ENCODE assay signal across 15 cellular contexts in the genomic region with DNA sequence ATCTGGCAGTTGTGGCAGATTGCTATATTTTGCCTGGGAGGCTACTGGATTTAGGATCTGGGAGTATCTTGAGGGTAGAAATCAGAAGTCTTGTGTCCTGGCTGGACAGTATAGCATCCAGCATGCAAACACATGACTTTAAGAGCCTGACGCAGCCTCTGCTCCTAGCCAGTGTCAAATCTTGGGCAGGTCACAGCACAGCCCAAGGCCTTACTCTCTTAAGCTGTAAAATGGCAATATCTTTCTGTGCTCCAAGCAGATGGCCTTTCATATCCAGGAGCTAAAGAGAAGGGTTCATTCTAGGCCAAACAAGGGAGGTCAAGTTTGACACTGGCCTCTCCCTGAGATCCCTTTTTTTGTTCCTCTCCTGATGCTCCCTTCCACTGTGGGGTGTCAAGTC. TPM values are rescaled to one million over a fixed set of nuclear protein-coding genes. Genes with fewer than 3 reads are reported as not detected.
DNase-seq lines count a peak whose midpoint lies in the region; ATAC-seq and TF ChIP-seq lines count a peak whose summit lies in the region.
"Had no signal": no experiment of that assay in that cellular context is flagged by ENCODE, and none has a peak within 500 bp of the region (broad histone marks: within the 10 kb centered on the region; RNA-seq: fewer than 3 reads in every experiment).

No MANE protein-coding gene starts in this region.

- POLR2A ChIA-PET in HCT116 (lab: Charles Lee) = no interaction called here
- POLR2A ChIA-PET in CD4-positive, alpha-beta memory T cell (lab: Charles Lee; ENCODE audit: partially characterized antibody) = no interaction called here

- H3K27me3 ChIP-seq in HCT116 (ENCODE audit: insufficient read depth, low read length) = peaks cover 11% of the 10 kb centered on the region
- peaks cover 15% of the 10 kb centered on the region for H3K27me3 ChIP-seq in endodermal cell (ENCODE audit: control insufficient read depth, insufficient read depth, low read length, poor library complexity, severe bottlenecking)
- no peaks in the 10 kb centered on the region for H3K27me3 ChIP-seq in CD4-positive, alpha-beta memory T cell (ENCODE audit: insufficient read depth, low read length)
- H3K27me3 ChIP-seq: SJSA1 had no signal

- no peak overlapping the region for H2AFZ ChIP-seq in HCT116 (ENCODE audit: low read depth, low read length, poor library complexity, severe bottlenecking)

- H3K9me3 Mint-ChIP-seq in endodermal cell (peaks cover 3% of the 10 kb centered on the region), nephron progenitor cell (peaks cover 19% of the 10 kb centered on the region)
- H3K9me3 Mint-ChIP-seq in CD4-positive, alpha-beta memory T cell = peaks cover 3 to 19% (median 10%) of the 10 kb centered on the region in 8 donors

- H3K9me3 ChIP-seq in HCT116 (ENCODE audit: control insufficient read depth in 1 of 2, insufficient read depth in 1 of 2, low read depth in 1 of 2, low read length in 2 of 2) = peaks cover 0 to 4% of the 10 kb centered on the region in 2 experiments; a peak in 1 of 4 replicates
- H3K9me3 ChIP-seq in endodermal cell (ENCODE audit: control insufficient read depth, low read length) = peaks cover 11% of the 10 kb centered on the region
- no peaks in the 10 kb centered on the region for H3K9me3 ChIP-seq in CD4-positive, alpha-beta memory T cell (ENCODE audit: control insufficient read depth in 1 of 2, low read length in 2 of 2)

- TF ChIP-seq POLR2A in HCT116 (IDR thresholded peaks at IDR 0.05; ENCODE audit: borderline replicate concordance, extremely low read depth, insufficient read depth, insufficient read length) = no peak

- H3K9ac ChIP-seq in HCT116 (ENCODE audit: low read length) (no peak overlapping the region), endodermal cell (ENCODE audit: extremely low read depth, low read length, poor library complexity, severe bottlenecking) (no peak overlapping the region)

- no peak overlapping the region for H3K27ac Mint-ChIP-seq in endodermal cell
- H3K27ac Mint-ChIP-seq in nephron progenitor cell = peak overlapping the region; percentile 79
- H3K27ac Mint-ChIP-seq in CD4-positive, alpha-beta memory T cell = peak overlapping the region in 2 of 7 donors; percentile 12 to 16

- no peaks in the 10 kb centered on the region for H4K20me1 ChIP-seq in HCT116 (ENCODE audit: insufficient read depth)

- no peak overlapping the region for H3K4me2 ChIP-seq in HCT116 (ENCODE audit: low read length)

- H3K4me1 ChIP-seq in HCT116 (ENCODE audit: control insufficient read depth in 1 of 2, insufficient read depth in 2 of 2, low read length in 2 of 2) = no peaks in the 10 kb centered on the region
- no peaks in the 10 kb centered on the region for H3K4me1 ChIP-seq in endodermal cell (ENCODE audit: control insufficient read depth, insufficient read depth, low read length)
- H3K4me1 ChIP-seq in CD4-positive, alpha-beta memory T cell (ENCODE audit: insufficient read depth, low read length) = no peaks in the 10 kb centered on the region
- H3K4me1 ChIP-seq: SJSA1 had no signal

- WGBS in endodermal cell (ENCODE audit: insufficient coverage in 1 of 2, insufficient read length in 1 of 2), 2 experiments = 80 to 90% methylated on average over 1 of the region's 1 CpG

- H3K36me3 ChIP-seq in HCT116 (ENCODE audit: control insufficient read depth in 1 of 2, insufficient read depth in 2 of 2, low read length in 2 of 2) (no peaks in the 10 kb centered on the region), endodermal cell (ENCODE audit: control insufficient read depth, insufficient read depth, low read length) (no peaks in the 10 kb centered on the region)
- H3K36me3 ChIP-seq in CD4-positive, alpha-beta memory T cell (ENCODE audit: insufficient read depth, low read length) = no peaks in the 10 kb centered on the region
- H3K36me3 ChIP-seq: SJSA1 had no signal

- no peaks in the 10 kb centered on the region for H3K36me3 Mint-ChIP-seq in endodermal cell (ENCODE audit: low read depth)
- no peaks in the 10 kb centered on the region for H3K36me3 Mint-ChIP-seq in nephron progenitor cell (ENCODE audit: low read depth)
- peaks cover 0 to 3% of the 10 kb centered on the region in 2 donors for H3K36me3 Mint-ChIP-seq in CD4-positive, alpha-beta memory T cell

- H3K4me1 Mint-ChIP-seq in endodermal cell (no peaks in the 10 kb centered on the region), nephron progenitor cell (peaks cover 52% of the 10 kb centered on the region)
- H3K4me1 Mint-ChIP-seq in CD4-positive, alpha-beta memory T cell = peaks cover 0 to 2% (median under 1%) of the 10 kb centered on the region in 4 donors
- H3K4me1 Mint-ChIP-seq: IgD-negative memory B cell had no signal

- no peak for TF ChIP-seq RAD21 in HCT116 (IDR thresholded peaks at IDR 0.05; ENCODE audit: low read depth)

- intact Hi-C loops in HCT116 (cut with micrococcal nuclease) = no loop called here
- intact Hi-C loops in CD4-positive, alpha-beta memory T cell (cut with micrococcal nuclease) = no loop called here

- no peak for DNase-seq in HCT116 (ENCODE audit: low read depth, low spot score)
- peak; percentile 24 for DNase-seq in endodermal cell
- no peak for DNase-seq in nephron progenitor cell
- no peak for DNase-seq in NK-92 treated with Interleukin-12 subunit alpha and Interleukin-12 subunit beta, amount 100 ng/mL, for 24 hours (lab: John Stamatoyannopoulos, UW)
- DNase-seq in CD4-positive, alpha-beta memory T cell = no peak
- DNase-seq: 8988T, GOT3, NCI-H1105 treated with DMSO at 0.1 percent for 48 hours, NCI-H2081 had no signal

- H3K9me2 ChIP-seq in HCT116 (ENCODE audit: insufficient read depth) = no peaks in the 10 kb centered on the region; the same call in 1 of the 2 replicates

- H3K27me3 Mint-ChIP-seq in endodermal cell (ENCODE audit: insufficient read depth) (peaks cover 32% of the 10 kb centered on the region), nephron progenitor cell (ENCODE audit: low read depth, poor library complexity) (peaks cover 16% of the 10 kb centered on the region)
- peaks cover 10 to 17% of the 10 kb centered on the region in 2 donors for H3K27me3 Mint-ChIP-seq in CD4-positive, alpha-beta memory T cell

- CTCF ChIA-PET in HCT116 (lab: Charles Lee) = no interaction called here
- CTCF ChIA-PET in CD4-positive, alpha-beta memory T cell (lab: Charles Lee; ENCODE audit: partially characterized antibody) = no interaction called here

- no peaks in the 10 kb centered on the region for H3K79me2 ChIP-seq in HCT116 (ENCODE audit: insufficient read depth, low read length)

- no peak overlapping the region for H3K4me3 ChIP-seq in HCT116 (replicated peaks in 1 of 2; ENCODE audit: low read depth in 1 of 2, low read length in 2 of 2)
- no peak overlapping the region for H3K4me3 ChIP-seq in endodermal cell (ENCODE audit: low read length)
- no peak overlapping the region for H3K4me3 ChIP-seq in CD4-positive, alpha-beta memory T cell (ENCODE audit: low read length in 2 of 2)
- H3K4me3 ChIP-seq: SJSA1 had no signal

- H3K4me3 Mint-ChIP-seq in endodermal cell (no peak overlapping the region), nephron progenitor cell (no peak overlapping the region)
- H3K4me3 Mint-ChIP-seq in CD4-positive, alpha-beta memory T cell = no peak overlapping the region
- H3K4me3 Mint-ChIP-seq: IgD-negative memory B cell had no signal

- H3K27ac ChIP-seq in HCT116 (ENCODE audit: low read depth, low read length) (no peak overlapping the region), endodermal cell (ENCODE audit: low read depth, low read length) (no peak overlapping the region), temporal lobe (ENCODE audit: low read depth, low read length) (peak overlapping the region; percentile 36)
- no peak overlapping the region for H3K27ac ChIP-seq in CD4-positive, alpha-beta memory T cell (ENCODE audit: low read depth, low read length)
- H3K27ac ChIP-seq: SJSA1 had no signal

- RAD21 ChIA-PET in HCT116 (lab: Charles Lee; ENCODE audit: low non-redundant PET in 1 of 2, low total read pairs in 2 of 2, uncharacterized antibody in 2 of 2, unreplicated experiment in 2 of 2) = no interaction called here

- TSS peak; percentile 23 for BruUV-seq in HCT116 (replicated peaks; lab: Mats Ljungman, UMichigan)

- ATAC-seq in HCT116 = no peak
- ATAC-seq in GM21515 (IDR thresholded peaks at IDR 0.05; ENCODE audit: unreplicated experiment) = no peak
- ATAC-seq in HG03095 (IDR thresholded peaks at IDR 0.05; ENCODE audit: unreplicated experiment) = no peak
- ATAC-seq: Right ventricle myocardium inferior had no signal

- TF ChIP-seq CTCF in HCT116 (IDR thresholded peaks at IDR 0.05 in 2 of 3, conservative IDR thresholded peaks at IDR 0.05 in 1 of 3; ENCODE audit: borderline replicate concordance in 1 of 3, insufficient read depth in 1 of 3, low read depth in 2 of 3, low read length in 2 of 3) (no peak), endodermal cell (conservative IDR thresholded peaks at IDR 0.05) (no peak), nephron progenitor cell (IDR thresholded peaks at IDR 0.05) (no peak)

TF ChIP-seq in HCT116, 20 proteins besides CTCF, POLR2A, EP300 and RAD21 (continues in another document):
- TF ChIP-seq SP1 (IDR thresholded peaks at IDR 0.05; ENCODE audit: low read depth) (no peak), EZH2 (IDR thresholded peaks at IDR 0.05) (no peak), JUND (IDR thresholded peaks at IDR 0.05) (no peak), SIN3A (IDR thresholded peaks at IDR 0.05; ENCODE audit: low read depth) (no peak), POLR2AphosphoS5 (IDR thresholded peaks at IDR 0.05; ENCODE audit: low read depth, low read length) (no peak), ELF1 (IDR thresholded peaks at IDR 0.05; ENCODE audit: borderline replicate concordance, low read depth) (no peak)
- TF ChIP-seq, protein P1, sequence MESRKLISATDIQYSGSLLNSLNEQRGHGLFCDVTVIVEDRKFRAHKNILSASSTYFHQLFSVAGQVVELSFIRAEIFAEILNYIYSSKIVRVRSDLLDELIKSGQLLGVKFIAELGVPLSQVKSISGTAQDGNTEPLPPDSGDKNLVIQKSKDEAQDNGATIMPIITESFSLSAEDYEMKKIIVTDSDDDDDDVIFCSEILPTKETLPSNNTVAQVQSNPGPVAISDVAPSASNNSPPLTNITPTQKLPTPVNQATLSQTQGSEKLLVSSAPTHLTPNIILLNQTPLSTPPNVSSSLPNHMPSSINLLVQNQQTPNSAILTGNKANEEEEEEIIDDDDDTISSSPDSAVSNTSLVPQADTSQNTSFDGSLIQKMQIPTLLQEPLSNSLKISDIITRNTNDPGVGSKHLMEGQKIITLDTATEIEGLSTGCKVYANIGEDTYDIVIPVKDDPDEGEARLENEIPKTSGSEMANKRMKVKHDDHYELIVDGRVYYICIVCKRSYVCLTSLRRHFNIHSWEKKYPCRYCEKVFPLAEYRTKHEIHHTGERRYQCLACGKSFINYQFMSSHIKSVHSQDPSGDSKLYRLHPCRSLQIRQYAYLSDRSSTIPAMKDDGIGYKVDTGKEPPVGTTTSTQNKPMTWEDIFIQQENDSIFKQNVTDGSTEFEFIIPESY (IDR thresholded peaks at IDR 0.05; ENCODE audit: extremely low read depth, insufficient replicate concordance, low read length) = no peak

RNA-seq across cellular contexts. Expression of a gene that starts 19.8 kb away (rescaled TPM):
- total RNA-seq in HCT116 (2021; ENCODE audit: unreplicated experiment) (28.7 TPM), endodermal cell (10 to 100 TPM; 18.2 to 20.8 TPM), temporal lobe (13.3 TPM)
- polyA plus RNA-seq in HCT116 (2012) = 3.2 and 4.7 TPM in 2 replicates
- polyA plus RNA-seq in endodermal cell (2013, experiment 1 of 2) = 19.1 TPM
- 17.8 TPM for polyA plus RNA-seq in endodermal cell (2013, experiment 2 of 2)
- 10 to 100 TPM; 17.5 to 17.6 TPM for total RNA-seq in CD4-positive, alpha-beta memory T cell
- 10 to 100 TPM; 11.9 to 13.8 TPM for polyA plus RNA-seq in CD4-positive, alpha-beta memory T cell
